Comparison of ENCODE assay signal across 21 cellular contexts in the genomic region with DNA sequence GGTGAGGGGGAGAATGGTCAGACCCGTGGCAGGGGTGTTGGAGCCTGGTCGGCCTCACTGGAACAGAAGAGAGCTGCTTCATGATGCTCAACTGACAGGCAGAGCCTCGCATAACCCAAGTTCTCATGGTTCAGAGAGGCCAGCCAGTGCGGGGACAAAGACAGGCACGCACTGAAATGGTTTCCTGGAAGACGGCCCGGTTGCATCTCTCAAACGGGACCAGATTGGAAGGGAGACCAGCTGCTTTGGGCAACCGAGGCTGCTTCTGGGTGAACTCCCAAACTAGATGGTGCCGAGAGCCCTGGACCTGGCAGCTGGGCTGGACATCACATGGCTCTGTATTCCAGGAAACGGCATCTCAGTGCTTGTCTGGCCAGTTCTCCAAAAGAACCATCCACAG.
DNase-seq lines count a peak whose midpoint lies in the region; ATAC-seq and TF ChIP-seq lines count a peak whose summit lies in the region.
"Had no signal": no experiment of that assay in that cellular context is flagged by ENCODE, and none has a peak within 500 bp of the region (broad histone marks: within the 10 kb centered on the region; RNA-seq: fewer than 3 reads in every experiment).

No MANE protein-coding gene starts in this region.

- no peak overlapping the region for H3K4me2 ChIP-seq in trophoblast cell (ENCODE audit: low read length)
- H3K4me2 ChIP-seq: GM23338, KMS-11 had no signal

- no peaks in the 10 kb centered on the region for H3K79me2 ChIP-seq in trophoblast cell (ENCODE audit: control insufficient read depth, insufficient read depth, low read length, poor library complexity)

- H3K36me3 ChIP-seq in H7 (replicated peaks; ENCODE audit: control insufficient read depth, insufficient read depth, low read length): no peaks in the 10 kb centered on the region
- no peaks in the 10 kb centered on the region for H3K36me3 ChIP-seq in trophoblast cell (ENCODE audit: control insufficient read depth in 1 of 2, insufficient read depth in 2 of 2, low read length in 2 of 2)
- H3K36me3 ChIP-seq in mucosa of descending colon (ENCODE audit: low read depth): no peaks in the 10 kb centered on the region
- H3K36me3 ChIP-seq: SJSA1 had no signal

- no peak overlapping the region for H3K27ac Mint-ChIP-seq in activated CD4-positive, alpha-beta T cell treated with anti-CD3 and anti-CD28 coated beads, Interleukin-2, amount 10 ng/mL, durations not matched to agents 7 days and 5 days
- H3K27ac Mint-ChIP-seq in natural killer cell: no peak overlapping the region
- H3K27ac Mint-ChIP-seq: B cell, GM23338 had no signal

- H3K27me3 Mint-ChIP-seq in activated CD4-positive, alpha-beta T cell treated with anti-CD3 and anti-CD28 coated beads, Interleukin-2, amount 10 ng/mL, durations not matched to agents 7 days and 5 days: no peaks in the 10 kb centered on the region
- peaks cover 6 to 9% of the 10 kb centered on the region in 2 donors for H3K27me3 Mint-ChIP-seq in natural killer cell (ENCODE audit: low read depth in 2 of 2)

- no peaks in the 10 kb centered on the region for H3K36me3 Mint-ChIP-seq in activated CD4-positive, alpha-beta T cell treated with anti-CD3 and anti-CD28 coated beads, Interleukin-2, amount 10 ng/mL, durations not matched to agents 7 days and 5 days (ENCODE audit: low read depth)
- no peaks in the 10 kb centered on the region for H3K36me3 Mint-ChIP-seq in natural killer cell

- H3K4me1 Mint-ChIP-seq in activated CD4-positive, alpha-beta T cell treated with anti-CD3 and anti-CD28 coated beads, Interleukin-2, amount 10 ng/mL, durations not matched to agents 7 days and 5 days: no peaks in the 10 kb centered on the region
- H3K4me1 Mint-ChIP-seq in natural killer cell: no peaks in the 10 kb centered on the region
- H3K4me1 Mint-ChIP-seq: B cell had no signal

- ATAC-seq in mucosa of descending colon: no peak
- ATAC-seq in natural killer cell: no peak
- ATAC-seq: GM23338 had no signal

- H2BK120ac ChIP-seq in trophoblast cell (ENCODE audit: insufficient read depth, low read length, poor library complexity): no peak overlapping the region

- intact Hi-C loops in mucosa of descending colon (cut with DNase I, micrococcal nuclease): no loop called here
- intact Hi-C loops in natural killer cell (cut with micrococcal nuclease): no loop called here

- CTCF ChIA-PET in activated CD4-positive, alpha-beta T cell treated with anti-CD3 and anti-CD28 coated beads, Interleukin-2, amount 10 ng/mL, durations not matched to agents 7 days and 5 days (lab: Charles Lee): no interaction called here

- H3K4me1 ChIP-seq in trophoblast cell (ENCODE audit: control insufficient read depth in 1 of 2, insufficient read depth in 2 of 2, low read length in 2 of 2): no peaks in the 10 kb centered on the region
- H3K4me1 ChIP-seq in mucosa of descending colon (ENCODE audit: low read depth): no peaks in the 10 kb centered on the region
- H3K4me1 ChIP-seq: SJSA1 had no signal

- no CpG with 5 or more reads among the region's 11 CpGs for WGBS in trophoblast cell (ENCODE audit: extremely low coverage, insufficient coverage, insufficient read length)

- no peak overlapping the region for H4K91ac ChIP-seq in trophoblast cell (ENCODE audit: low read depth, low read length)

- no peak overlapping the region for H3K9ac ChIP-seq in trophoblast cell (ENCODE audit: low read length)
- H3K9ac ChIP-seq: KMS-11 had no signal

- H3K4me3 ChIP-seq in H7 (ENCODE audit: insufficient read depth, low read depth, low read length): no peak overlapping the region
- no peak overlapping the region for H3K4me3 ChIP-seq in trophoblast cell (ENCODE audit: low read depth, low read length)
- no peak overlapping the region for H3K4me3 ChIP-seq in mucosa of descending colon
- H3K4me3 ChIP-seq: GM23338, SJSA1 had no signal

- no peak for TF ChIP-seq CTCF in mucosa of descending colon (IDR thresholded peaks at IDR 0.05)
- no peak for TF ChIP-seq CTCF in natural killer cell (IDR thresholded peaks at IDR 0.05)

- H3K14ac ChIP-seq in trophoblast cell (ENCODE audit: low read length): no peak overlapping the region

- H3K4ac ChIP-seq in trophoblast cell (ENCODE audit: low read depth, low read length): no peak overlapping the region

- no peak overlapping the region for H2AFZ ChIP-seq in trophoblast cell (ENCODE audit: insufficient read depth, low read length, poor library complexity)
- H2AFZ ChIP-seq: GM23338 had no signal

- DNase-seq in H7 (peak; percentile 16), globus pallidus (ENCODE audit: low spot score) (peak; percentile 52), trophoblast cell (peak; percentile 49 to 52), NCI-H446 treated with DMSO at 0.1 percent for 48 hours (lab: John Stamatoyannopoulos, UW) (no peak), mucosa of descending colon (no peak), natural killer cell (no peak)
- DNase-seq in activated CD4-positive, alpha-beta T cell treated with anti-CD3 and anti-CD28 coated beads, Interleukin-2, amount 10 ng/mL, durations not matched to agents 7 days and 5 days: no peak
- DNase-seq: Calu3, HCEC 1CT, IMR-90, MM.1S, NCI-H2029 treated with DMSO at 0.1 percent for 48 hours, NCI-H2227 treated with DMSO at 0.1 percent for 48 hours, NCI-H510A, NCI-H69, Right ventricle myocardium superior, RPMI8226 had no signal

- no peak overlapping the region for H2BK5ac ChIP-seq in trophoblast cell (ENCODE audit: low read depth, low read length, poor library complexity)

- no peak overlapping the region for H3K27ac ChIP-seq in trophoblast cell (ENCODE audit: low read depth, low read length)
- H3K27ac ChIP-seq: KMS-11, SJSA1 had no signal

- H2BK12ac ChIP-seq in trophoblast cell (ENCODE audit: low read length): no peak overlapping the region

- no peaks in the 10 kb centered on the region for H3K27me3 ChIP-seq in H7 (ENCODE audit: control insufficient read depth, insufficient read depth, low read length)
- H3K27me3 ChIP-seq in trophoblast cell (ENCODE audit: insufficient read depth, low read length): no peaks in the 10 kb centered on the region

- H3K9me3 Mint-ChIP-seq in activated CD4-positive, alpha-beta T cell treated with anti-CD3 and anti-CD28 coated beads, Interleukin-2, amount 10 ng/mL, durations not matched to agents 7 days and 5 days: no peaks in the 10 kb centered on the region
- H3K9me3 Mint-ChIP-seq in natural killer cell: no peaks in the 10 kb centered on the region
- H3K9me3 Mint-ChIP-seq: GM23338 had no signal

- no peak overlapping the region for H3K18ac ChIP-seq in trophoblast cell (ENCODE audit: low read length)

- no peak overlapping the region for H4K8ac ChIP-seq in trophoblast cell (ENCODE audit: low read depth, low read length)

- H4K12ac ChIP-seq in trophoblast cell (ENCODE audit: low read depth, low read length): no peak overlapping the region

- no peaks in the 10 kb centered on the region for H3K79me1 ChIP-seq in trophoblast cell (ENCODE audit: low read length)

- POLR2A ChIA-PET in activated CD4-positive, alpha-beta T cell treated with anti-CD3 and anti-CD28 coated beads, Interleukin-2, amount 10 ng/mL, durations not matched to agents 7 days and 5 days (lab: Charles Lee): no interaction called here

- H3K23ac ChIP-seq in trophoblast cell (ENCODE audit: low read length): no peak overlapping the region

- H3K9me3 ChIP-seq in trophoblast cell (ENCODE audit: insufficient read depth, low read depth, low read length) (peaks cover 3% of the 10 kb centered on the region), mucosa of descending colon (no peaks in the 10 kb centered on the region)
- H3K9me3 ChIP-seq: SJSA1 had no signal

- H3K4me3 Mint-ChIP-seq in activated CD4-positive, alpha-beta T cell treated with anti-CD3 and anti-CD28 coated beads, Interleukin-2, amount 10 ng/mL, durations not matched to agents 7 days and 5 days: no peak overlapping the region
- H3K4me3 Mint-ChIP-seq in natural killer cell: no peak overlapping the region
- H3K4me3 Mint-ChIP-seq: B cell, GM23338 had no signal

- H2AK5ac ChIP-seq in trophoblast cell (ENCODE audit: low read length): no peak overlapping the region

Comparison
In these comparisons a context has a peak if more than half of its experiments do, and no peak if none do; other contexts are left out.
1. DNase-seq: peak in H7 (single experiment), globus pallidus (single experiment) and trophoblast cell (2 of 2); none in activated CD4-positive, alpha-beta T cell treated with anti-CD3 and anti-CD28 coated beads, Interleukin-2, amount 10 ng/mL, durations not matched to agents 7 days and 5 days (single experiment), NCI-H446 treated with DMSO at 0.1 percent for 48 hours (single experiment), mucosa of descending colon (0 of 3) and natural killer cell (single experiment).